ENCODE assay signal across 30 cellular contexts in genomic region chr12:33376153-33376552, GRCh38.
"Had no signal": no experiment of that assay in that cellular context is flagged by ENCODE, and none has a peak within 500 bp of the region (broad histone marks: within the 10 kb centered on the region; RNA-seq: fewer than 3 reads in every experiment).

No MANE protein-coding gene starts in this region.

- H3K36me3 ChIP-seq: ascending aorta, cardiac muscle cell had no signal

- H3K9me3 ChIP-seq: ascending aorta had no signal

- H3K4me3 ChIP-seq: ascending aorta, cardiac muscle cell had no signal

- H3K4me1 ChIP-seq: ascending aorta had no signal

- H3K27me3 ChIP-seq: ascending aorta, cardiac muscle cell had no signal

- ATAC-seq: activated CD4-positive, alpha-beta T cell treated with anti-CD3 and anti-CD28 coated beads for 36 hours; activated CD8-positive, alpha-beta memory T cell treated with anti-CD3 and anti-CD28 coated beads, Interleukin-2, amount 10 ng/mL, durations not matched to agents 7 days and 5 days; activated CD8-positive, alpha-beta T cell treated with anti-CD3 and anti-CD28 coated beads, Interleukin-2, amount 10 ng/mL, durations not matched to agents 7 days and 5 days; activated naive CD8-positive, alpha-beta T cell treated with anti-CD3 and anti-CD28 coated beads, Interleukin-2, amount 50 U/mL, for 24 hours had no signal

- FAIRE-seq: bronchial epithelial cell, TTC549 had no signal

- DNase-seq: activated B cell treated with CpG ODN at 0.5 μM for 24 hours; activated CD4-positive, alpha-beta memory T cell treated with anti-CD3 and anti-CD28 coated beads, Interleukin-2, amount 10 ng/mL, durations not matched to agents 7 days and 5 days; activated CD4-positive, alpha-beta T cell treated with anti-CD3 and anti-CD28 coated beads for 1 hour; activated CD4-positive, alpha-beta T cell treated with anti-CD3 and anti-CD28 coated beads for 36 hours; activated CD4-positive, alpha-beta T cell treated with anti-CD3 and anti-CD28 coated beads for 48 hours; activated CD4-positive, alpha-beta T cell treated with anti-CD3 and anti-CD28 coated beads, Interleukin-2, amount 10 ng/mL, durations not matched to agents 7 days and 5 days; activated CD4-positive, alpha-beta T cell treated with anti-CD3 and anti-CD28 coated beads, Interleukin-2, amount 50 U/mL, for 48 hours; activated CD8-positive, alpha-beta memory T cell treated with anti-CD3 and anti-CD28 coated beads for 24 hours; activated CD8-positive, alpha-beta memory T cell treated with anti-CD3 and anti-CD28 coated beads, Interleukin-2, amount 10 ng/mL, durations not matched to agents 7 days and 5 days; activated CD8-positive, alpha-beta memory T cell treated with anti-CD3 and anti-CD28 coated beads, Interleukin-2, amount 50 U/mL, for 48 hours; activated CD8-positive, alpha-beta T cell treated with anti-CD3 and anti-CD28 coated beads, Interleukin-2, amount 10 ng/mL, durations not matched to agents 7 days and 5 days; activated effector memory CD4-positive, alpha-beta T cell treated with Interleukin-2 at 50 U/mL for 16 hours; activated gamma-delta T cell; activated naive CD4-positive, alpha-beta T cell treated with anti-CD3 and anti-CD28 coated beads, Interleukin-2, amount 10 ng/mL, durations not matched to agents 7 days and 5 days; activated naive CD4-positive, alpha-beta T cell treated with Interleukin-2 at 50 U/mL for 16 hours; activated naive CD8-positive, alpha-beta T cell treated with anti-CD3 and anti-CD28 coated beads, Interleukin-2, amount 10 ng/mL, durations not matched to agents 7 days and 5 days; activated naive CD8-positive, alpha-beta T cell treated with anti-CD3 and anti-CD28 coated beads, Interleukin-2, amount 50 U/mL, for 24 hours; activated T-cell treated with anti-CD3 and anti-CD28 coated beads, Interleukin-2, amount 50 U/mL, for 24 hours; activated T-cell treated with anti-CD3 and anti-CD28 coated beads, Interleukin-2, amount 50 U/mL, for 48 hours; amygdala; anterior cingulate cortex; caudate nucleus; cerebellar nuclear complex; T-helper 2 cell; T-helper 9 cell had no signal

- H3K27ac ChIP-seq: ascending aorta, cardiac muscle cell, VCaP had no signal
